11 cellular contexts compared by ENCODE assay signal in the genomic region with DNA sequence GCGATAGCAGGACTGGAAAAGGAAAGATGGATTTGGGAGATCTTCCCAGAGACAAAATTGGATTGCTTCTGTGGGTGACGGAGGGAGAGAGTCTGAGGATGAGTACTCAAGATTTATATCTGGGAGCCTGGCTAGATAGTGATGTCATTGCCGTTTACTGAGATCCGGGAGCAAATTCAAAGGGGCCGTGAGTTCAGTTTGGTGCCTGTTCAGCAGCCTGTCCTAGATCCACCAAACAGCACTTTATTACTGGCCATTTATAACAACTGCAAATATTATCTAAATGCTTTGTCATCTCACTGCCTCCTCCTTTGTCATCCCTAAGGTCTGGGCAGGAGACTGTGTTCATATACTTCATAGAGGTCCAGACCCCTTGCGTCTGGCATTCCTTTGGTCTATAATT.
A peak's percentile ranks its signal among the peaks of the same experiment; 100 is the strongest.
DNase-seq lines count a peak whose midpoint lies in the region; ATAC-seq and TF ChIP-seq lines count a peak whose summit lies in the region.
"Had no signal": no experiment of that assay in that cellular context is flagged by ENCODE, and none has a peak within 500 bp of the region (broad histone marks: within the 10 kb centered on the region; RNA-seq: fewer than 3 reads in every experiment).

No MANE protein-coding gene starts in this region.

- no peak for TF ChIP-seq CTCF in AG10803 (conservative IDR thresholded peaks at IDR 0.05; ENCODE audit: low read length)

- no peaks in the 10 kb centered on the region for H3K9me3 ChIP-seq in adipocyte (ENCODE audit: control insufficient read depth, low read length)
- H3K9me3 ChIP-seq in muscle layer of duodenum (ENCODE audit: control insufficient read depth in 1 of 2, low read length in 2 of 2): no peaks in the 10 kb centered on the region

- H3K4me3 ChIP-seq in AG10803 (ENCODE audit: low read length) (no peak overlapping the region), adipocyte (ENCODE audit: low read length) (no peak overlapping the region), muscle layer of duodenum (ENCODE audit: low read depth in 1 of 2, low read length in 2 of 2) (peak overlapping the region in 1 of 2 donors; percentile 23)

- H3K27ac ChIP-seq in muscle layer of duodenum (ENCODE audit: low read length): peak overlapping the region; percentile 70

- DNase-seq in AG10803 (ENCODE audit: low read depth) (peak; percentile 44), HCEC 1CT (peak; percentile 46), adipocyte (ENCODE audit: low read depth) (no peak), T-helper 9 cell (no peak)
- DNase-seq: Calu3 had no signal

- H3K27me3 ChIP-seq in adipocyte (replicated peaks; ENCODE audit: control insufficient read depth, insufficient read depth, low read length) (no peaks in the 10 kb centered on the region), muscle layer of duodenum (ENCODE audit: low read depth, low read length) (no peaks in the 10 kb centered on the region)

- H3K36me3 ChIP-seq in adipocyte (ENCODE audit: control insufficient read depth, insufficient read depth, low read length, severe bottlenecking) (no peaks in the 10 kb centered on the region), muscle layer of duodenum (ENCODE audit: control insufficient read depth in 1 of 2, insufficient read depth in 2 of 2, low read length in 2 of 2) (no peaks in the 10 kb centered on the region)

- H3K4me1 ChIP-seq in adipocyte (ENCODE audit: control insufficient read depth, insufficient read depth, low read length): peaks cover 62% of the 10 kb centered on the region
- peaks cover 20 to 57% of the 10 kb centered on the region in 2 donors for H3K4me1 ChIP-seq in muscle layer of duodenum (ENCODE audit: control insufficient read depth in 1 of 2, insufficient read depth in 2 of 2, low read length in 2 of 2)

- H3K9ac ChIP-seq in adipocyte (ENCODE audit: low read length): peak overlapping the region; percentile 5

- ATAC-seq in HG03045 (IDR thresholded peaks at IDR 0.05; ENCODE audit: unreplicated experiment) (no peak), HG03139 (IDR thresholded peaks at IDR 0.05; ENCODE audit: unreplicated experiment) (no peak), GM21360 (IDR thresholded peaks at IDR 0.05; ENCODE audit: unreplicated experiment) (no peak)
- ATAC-seq: activated naive CD4-positive, alpha-beta T cell treated with anti-CD3 and anti-CD28 coated beads, Interleukin-2, amount 50 U/mL, for 72 hours; WTC11 had no signal

Comparison
In these comparisons a context has a peak if more than half of its experiments do, and no peak if none do; other contexts are left out.
1. DNase-seq: peak in AG10803 (single experiment) and HCEC 1CT (single experiment); none in adipocyte (single experiment) and T-helper 9 cell (single experiment).